Comparison of ENCODE assay signal across 23 cellular contexts in genomic region chr7:158502068-158502750, GRCh38.
A peak's percentile ranks its signal among the peaks of the same experiment; 100 is the strongest.
DNase-seq lines count a peak whose midpoint lies in the region; ATAC-seq, FAIRE-seq and TF ChIP-seq lines count a peak whose summit lies in the region.
"Had no signal": no experiment of that assay in that cellular context is flagged by ENCODE, and none has a peak within 500 bp of the region (broad histone marks: within the 10 kb centered on the region; RNA-seq: fewer than 3 reads in every experiment).

No MANE protein-coding gene starts in this region.

- no peak for TF ChIP-seq POLR2A in HepG2 (IDR thresholded peaks at IDR 0.05; ENCODE audit: insufficient read depth in 1 of 2, low read depth in 2 of 2, low read length in 2 of 2)
- TF ChIP-seq POLR2A in right lobe of liver (IDR thresholded peaks at IDR 0.05), result no peak
- TF ChIP-seq POLR2A in K562 (conservative IDR thresholded peaks at IDR 0.05), result no peak

- TF ChIP-seq CTCF in HepG2 (CRISPR knock-in tag; IDR thresholded peaks at IDR 0.05) (no peak), right lobe of liver (IDR thresholded peaks at IDR 0.05) (no peak), K562 (IDR thresholded peaks at IDR 0.05 in 2 of 3, conservative IDR thresholded peaks at IDR 0.05 in 1 of 3; ENCODE audit: insufficient read depth in 2 of 3, low read depth in 1 of 3, low read length in 3 of 3) (no peak), neural progenitor cell (IDR thresholded peaks at IDR 0.05) (no peak), foreskin keratinocyte (conservative IDR thresholded peaks at IDR 0.05) (no peak)

- BruUV-seq in HepG2 (replicated peaks; lab: Mats Ljungman, UMichigan) (no TSS peak), K562 (replicated peaks; lab: Mats Ljungman, UMichigan) (no TSS peak)

- TF ChIP-seq RAD21 in HepG2 (CRISPR knock-in tag; IDR thresholded peaks at IDR 0.05) (no peak), K562 (CRISPR knock-in tag; conservative IDR thresholded peaks at IDR 0.05 in 1 of 2, IDR thresholded peaks at IDR 0.05 in 1 of 2) (no peak)

- H3K27ac ChIP-seq in HepG2 (ENCODE audit: extremely low read length, insufficient read depth, low read length) (no peak overlapping the region), right lobe of liver (no peak overlapping the region), K562 (ENCODE audit: extremely low read depth, low read depth, low read length) (no peak overlapping the region), neural progenitor cell (no peak overlapping the region), aorta (ENCODE audit: low read depth in 1 of 2, low read length in 2 of 2) (no peak overlapping the region), foreskin keratinocyte (no peak overlapping the region)
- H3K27ac ChIP-seq: 22Rv1; A549; BLaER1 treated with 17β-estradiol and CSF1 and Interleukin-3, amounts not matched to agents 10 nM and 100 nM; C4-2B had no signal

- H3K79me2 ChIP-seq in HepG2 (ENCODE audit: insufficient read depth, low read length) (peaks cover 5% of the 10 kb centered on the region), K562 (ENCODE audit: control insufficient read depth, insufficient read depth, low read length) (no peaks in the 10 kb centered on the region), neural progenitor cell (ENCODE audit: low read depth) (no peaks in the 10 kb centered on the region)

- H3K9me1 ChIP-seq in K562 (ENCODE audit: control insufficient read depth, insufficient read depth, low read length), result no peaks in the 10 kb centered on the region

- FAIRE-seq in HepG2 (lab: Jason Lieb, UNC) (no peak), K562 (lab: Jason Lieb, UNC) (no peak)
- FAIRE-seq: A549, D721Med, G401.6, GM12891 had no signal

- H3K4me2 ChIP-seq in HepG2 (ENCODE audit: low read depth, low read length) (no peak overlapping the region), K562 (ENCODE audit: insufficient read depth, low read length) (no peak overlapping the region; the same call in 1 of the 2 replicates), neural progenitor cell (no peak overlapping the region)
- H3K4me2 ChIP-seq: A549 had no signal

- H3K27me3 ChIP-seq in HepG2 (ENCODE audit: control insufficient read depth in 1 of 2, insufficient read depth in 2 of 2, low read length in 2 of 2), result no peaks in the 10 kb centered on the region
- no peaks in the 10 kb centered on the region for H3K27me3 ChIP-seq in right lobe of liver
- H3K27me3 ChIP-seq in K562 (ENCODE audit: control insufficient read depth in 2 of 2, insufficient read depth in 2 of 2, low read length in 2 of 2), result peaks cover 40 to 73% of the 10 kb centered on the region in 2 experiments
- no peaks in the 10 kb centered on the region for H3K27me3 ChIP-seq in neural progenitor cell
- H3K27me3 ChIP-seq in aorta (ENCODE audit: control insufficient read depth in 1 of 2, insufficient read depth in 2 of 2, low read length in 1 of 2), result no peaks in the 10 kb centered on the region
- H3K27me3 ChIP-seq in foreskin keratinocyte, result no peaks in the 10 kb centered on the region
- H3K27me3 ChIP-seq: BLaER1 treated with 17β-estradiol and CSF1 and Interleukin-3, amounts not matched to agents 10 nM and 100 nM had no signal

- no peak overlapping the region for H3K9ac ChIP-seq in HepG2 (ENCODE audit: insufficient read depth, low read depth, low read length)
- no peak overlapping the region for H3K9ac ChIP-seq in K562 (ENCODE audit: insufficient read depth in 1 of 2, low read depth in 2 of 2, low read length in 2 of 2)
- H3K9ac ChIP-seq in neural progenitor cell, result no peak overlapping the region
- H3K9ac ChIP-seq: BLaER1 treated with 17β-estradiol and CSF1 and Interleukin-3, amounts not matched to agents 10 nM and 100 nM had no signal

- H3F3A ChIP-seq in neural progenitor cell (ENCODE audit: low read depth), result peaks cover 22% of the 10 kb centered on the region

- H4K20me1 ChIP-seq in HepG2 (ENCODE audit: insufficient read depth, low read length), result peaks cover 25% of the 10 kb centered on the region
- 0 out of 2 replicates have a peak, but pooled peaks cover 5% of the 10 kb centered on the region for H4K20me1 ChIP-seq in K562 (replicated peaks; ENCODE audit: control insufficient read depth, insufficient read depth, low read length)
- H4K20me1 ChIP-seq in neural progenitor cell (ENCODE audit: low read depth), result no peaks in the 10 kb centered on the region
- H4K20me1 ChIP-seq: BLaER1 treated with 17β-estradiol and CSF1 and Interleukin-3, amounts not matched to agents 10 nM and 100 nM had no signal

- intact Hi-C loops in HepG2 (cut with micrococcal nuclease; ENCODE audit: unreplicated experiment), result no loop called here
- intact Hi-C loops in right lobe of liver (cut with DNase I), result no loop called here
- intact Hi-C loops in K562 (cut with micrococcal nuclease), result no loop called here
- intact Hi-C loops in aorta (cut with DNase I), result no loop called here

- DNase-seq in HepG2 (ENCODE audit: low spot score) (no peak), right lobe of liver (no peak), K562 (ENCODE audit: extremely low read depth in 1 of 4, low spot score in 3 of 4) (no peak), neural progenitor cell (ENCODE audit: low spot score) (no peak), aorta (no peak), middle frontal gyrus (ENCODE audit: extremely low spot score, low spot score) (no peak), foreskin keratinocyte (no peak)
- DNase-seq: AML-193; Caco-2; Calu3; CD4-positive, alpha-beta T cell; CD8-positive, alpha-beta T cell; DMS79 treated with DMSO at 0.1 percent for 48 hours; GF-D8 had no signal

- H3K9me3 Mint-ChIP-seq in neural progenitor cell, result peaks cover 15% of the 10 kb centered on the region
- H3K9me3 Mint-ChIP-seq: CD4-positive, alpha-beta T cell; CD8-positive, alpha-beta T cell had no signal

- H3K4me3 Mint-ChIP-seq in neural progenitor cell, result no peak overlapping the region
- H3K4me3 Mint-ChIP-seq: B cell; CD4-positive, alpha-beta T cell; CD8-positive, alpha-beta T cell had no signal

- H3K9me3 ChIP-seq in HepG2 (ENCODE audit: low read length) (no peaks in the 10 kb centered on the region; the same call in 1 of the 2 replicates), right lobe of liver (no peaks in the 10 kb centered on the region), K562 (replicated peaks; ENCODE audit: control insufficient read depth, insufficient read depth, low read depth, low read length) (no peaks in the 10 kb centered on the region), neural progenitor cell (ENCODE audit: low read depth) (no peaks in the 10 kb centered on the region), aorta (ENCODE audit: control insufficient read depth, low read length) (peaks cover 5% of the 10 kb centered on the region)

- CTCF ChIA-PET in HepG2 (lab: Yijun Ruan, JAX; ENCODE audit: low intra/inter-chr PET ratio, low total read pairs), result no interaction called here
- CTCF ChIA-PET in K562 (lab: Yijun Ruan, JAX; ENCODE audit: low intra/inter-chr PET ratio), result no interaction called here

- H3K4me1 ChIP-seq in HepG2 (ENCODE audit: insufficient read depth, low read length) (peaks cover 51% of the 10 kb centered on the region), right lobe of liver (no peaks in the 10 kb centered on the region), K562 (replicated peaks in 1 of 2; ENCODE audit: control insufficient read depth in 2 of 2, insufficient read depth in 2 of 2, low read length in 2 of 2) (peaks cover 0 to 5% of the 10 kb centered on the region in 2 experiments; a peak in 2 of 5 replicates), neural progenitor cell (peaks cover 25% of the 10 kb centered on the region), aorta (ENCODE audit: control insufficient read depth in 1 of 2, insufficient read depth in 2 of 2, low read length in 2 of 2) (no peaks in the 10 kb centered on the region), foreskin keratinocyte (no peaks in the 10 kb centered on the region)

- H2AFZ ChIP-seq in HepG2 (ENCODE audit: low read length), result no peak overlapping the region
- H2AFZ ChIP-seq in K562 (ENCODE audit: low read depth, low read length), result no peak overlapping the region
- no peak overlapping the region for H2AFZ ChIP-seq in neural progenitor cell (replicated peaks)

- no peak for TF ChIP-seq EP300 in HepG2 (IDR thresholded peaks at IDR 0.05; ENCODE audit: low read depth in 2 of 2, low read length in 2 of 2)
- TF ChIP-seq EP300 in HepG2 (CRISPR knock-in tag; IDR thresholded peaks at IDR 0.05; ENCODE audit: borderline replicate concordance), result no peak
- no peak for TF ChIP-seq EP300 in K562 (IDR thresholded peaks at IDR 0.05; ENCODE audit: low read length)

- ATAC-seq in HepG2 (no peak), right lobe of liver (no peak), K562 (no peak), aorta (ENCODE audit: low FRiP score) (peak; percentile 27), GM19035 (IDR thresholded peaks at IDR 0.05; ENCODE audit: unreplicated experiment) (no peak), foreskin keratinocyte (no peak)
- ATAC-seq: A549; CD8-positive, alpha-beta T cell had no signal

- WGBS in HepG2 (ENCODE audit: low lambda C conversion rate), result 93% methylated on average over 11 of the region's 11 CpGs
- WGBS in right lobe of liver (ENCODE audit: insufficient coverage, low coverage, low lambda C conversion rate, missing lambda C conversion rate), result 48% methylated on average over 4 of the region's 11 CpGs
- 1% methylated on average over 11 of the region's 11 CpGs for WGBS in K562 (ENCODE audit: insufficient coverage, low coverage, missing lambda C conversion rate)
- WGBS in aorta, 2 donors, result 86 to 88% methylated on average over 11 of the region's 11 CpGs

- peaks cover 38% of the 10 kb centered on the region for H3K4me1 Mint-ChIP-seq in neural progenitor cell
- H3K4me1 Mint-ChIP-seq: B cell had no signal

- H3K27ac Mint-ChIP-seq in neural progenitor cell, result peak overlapping the region; percentile 95
- H3K27ac Mint-ChIP-seq: B cell; CD4-positive, alpha-beta T cell; CD8-positive, alpha-beta T cell had no signal

- POLR2A ChIA-PET in HepG2 (lab: Yijun Ruan, JAX), result no interaction called here
- POLR2A ChIA-PET in K562 (lab: Yijun Ruan, JAX), result interaction anchor here (1.4 kb wide), 1 partner anchor 57 kb away, joined by 3 read pairs; no protein-coding TSS in a partner anchor

- peaks cover 6% of the 10 kb centered on the region for H3K27me3 Mint-ChIP-seq in neural progenitor cell (ENCODE audit: insufficient read depth, low read depth)

- H3K36me3 Mint-ChIP-seq in neural progenitor cell, result no peaks in the 10 kb centered on the region
- H3K36me3 Mint-ChIP-seq: CD8-positive, alpha-beta T cell had no signal

- in situ Hi-C loops in HepG2 (cut with HindIII; ENCODE audit: extremely low pct_ligation_motif_present, low pct_unique_long_range_greater_than_20kb), result no loop called here
- in situ Hi-C loops in K562 (cut with MboI), result loop anchor here (5.0 kb wide), 1 partner anchor 75 kb away; no protein-coding TSS in a partner anchor

- H3K4me3 ChIP-seq in HepG2 (replicated peaks in 1 of 3; ENCODE audit: insufficient read depth in 1 of 3, low read depth in 2 of 3, low read length in 3 of 3), result no peak overlapping the region
- no peak overlapping the region for H3K4me3 ChIP-seq in right lobe of liver
- no peak overlapping the region for H3K4me3 ChIP-seq in K562
- no peak overlapping the region for H3K4me3 ChIP-seq in neural progenitor cell
- H3K4me3 ChIP-seq in aorta (ENCODE audit: low read length in 2 of 2), result no peak overlapping the region
- H3K4me3 ChIP-seq: A549; BLaER1 treated with 17β-estradiol and CSF1 and Interleukin-3, amounts not matched to agents 10 nM and 100 nM had no signal

- H3K36me3 ChIP-seq in HepG2 (replicated peaks in 1 of 2; ENCODE audit: control insufficient read depth in 1 of 2, insufficient read depth in 2 of 2, low read length in 2 of 2) (no peaks in the 10 kb centered on the region; a peak in 1 of 5 replicates), right lobe of liver (no peaks in the 10 kb centered on the region), K562 (ENCODE audit: control insufficient read depth, insufficient read depth, low read length) (no peaks in the 10 kb centered on the region), neural progenitor cell (no peaks in the 10 kb centered on the region), aorta (ENCODE audit: control insufficient read depth in 1 of 2, insufficient read depth in 2 of 2, low read length in 1 of 2) (no peaks in the 10 kb centered on the region)
- H3K36me3 ChIP-seq: BLaER1 treated with 17β-estradiol and CSF1 and Interleukin-3, amounts not matched to agents 10 nM and 100 nM had no signal

Comparison
In these comparisons a context has a peak if more than half of its experiments do, and no peak if none do; other contexts are left out.
1. Of the 241 proteins assayed by ChIP-seq in both HepG2 and K562: peak only in HepG2: none; only in K562: KLF13; in both: ZBTB40; in neither: 239.